1 cellular context compared by ENCODE assay signal in the genomic region with DNA sequence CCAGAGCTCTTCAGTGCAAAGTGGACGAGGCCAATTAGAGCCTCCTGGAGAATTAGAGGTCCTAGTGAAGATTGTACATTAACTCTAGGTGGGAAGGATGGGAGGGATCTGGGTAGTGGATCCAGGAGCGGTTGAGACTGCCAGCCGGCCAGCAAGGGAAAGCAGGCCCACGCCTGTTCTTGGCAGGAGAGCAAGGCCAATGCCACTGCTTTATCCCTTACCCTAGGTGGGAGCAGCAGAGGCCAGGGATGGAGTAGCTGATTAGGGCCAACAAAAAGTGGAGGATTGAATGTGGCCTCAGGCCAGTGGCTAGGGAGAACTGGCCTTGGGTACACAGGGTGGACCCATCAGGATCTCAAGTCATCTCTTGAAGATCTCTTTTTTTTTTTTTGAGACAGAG.
TF ChIP-seq lines count a peak whose summit lies in the region.

No MANE protein-coding gene starts in this region.

TF ChIP-seq in HepG2, 621 proteins besides CTCF, POLR2A, EP300 and RAD21:
- no peak for TF ChIP-seq MEIS2 (CRISPR knock-in tag; IDR thresholded peaks at IDR 0.05)
- no peak for TF ChIP-seq HNRNPK (IDR thresholded peaks at IDR 0.05; ENCODE audit: low read depth, low read length, poor library complexity, severe bottlenecking)
- no peak for TF ChIP-seq FIP1L1 (IDR thresholded peaks at IDR 0.05; ENCODE audit: borderline replicate concordance, insufficient read depth, low read depth, low read length)
- TF ChIP-seq KDM2A (CRISPR knock-in tag; IDR thresholded peaks at IDR 0.05; ENCODE audit: borderline replicate concordance, low read depth) = no peak
- no peak for TF ChIP-seq ZNF740 (CRISPR knock-in tag; IDR thresholded peaks at IDR 0.05)
- TF ChIP-seq, protein P1, sequence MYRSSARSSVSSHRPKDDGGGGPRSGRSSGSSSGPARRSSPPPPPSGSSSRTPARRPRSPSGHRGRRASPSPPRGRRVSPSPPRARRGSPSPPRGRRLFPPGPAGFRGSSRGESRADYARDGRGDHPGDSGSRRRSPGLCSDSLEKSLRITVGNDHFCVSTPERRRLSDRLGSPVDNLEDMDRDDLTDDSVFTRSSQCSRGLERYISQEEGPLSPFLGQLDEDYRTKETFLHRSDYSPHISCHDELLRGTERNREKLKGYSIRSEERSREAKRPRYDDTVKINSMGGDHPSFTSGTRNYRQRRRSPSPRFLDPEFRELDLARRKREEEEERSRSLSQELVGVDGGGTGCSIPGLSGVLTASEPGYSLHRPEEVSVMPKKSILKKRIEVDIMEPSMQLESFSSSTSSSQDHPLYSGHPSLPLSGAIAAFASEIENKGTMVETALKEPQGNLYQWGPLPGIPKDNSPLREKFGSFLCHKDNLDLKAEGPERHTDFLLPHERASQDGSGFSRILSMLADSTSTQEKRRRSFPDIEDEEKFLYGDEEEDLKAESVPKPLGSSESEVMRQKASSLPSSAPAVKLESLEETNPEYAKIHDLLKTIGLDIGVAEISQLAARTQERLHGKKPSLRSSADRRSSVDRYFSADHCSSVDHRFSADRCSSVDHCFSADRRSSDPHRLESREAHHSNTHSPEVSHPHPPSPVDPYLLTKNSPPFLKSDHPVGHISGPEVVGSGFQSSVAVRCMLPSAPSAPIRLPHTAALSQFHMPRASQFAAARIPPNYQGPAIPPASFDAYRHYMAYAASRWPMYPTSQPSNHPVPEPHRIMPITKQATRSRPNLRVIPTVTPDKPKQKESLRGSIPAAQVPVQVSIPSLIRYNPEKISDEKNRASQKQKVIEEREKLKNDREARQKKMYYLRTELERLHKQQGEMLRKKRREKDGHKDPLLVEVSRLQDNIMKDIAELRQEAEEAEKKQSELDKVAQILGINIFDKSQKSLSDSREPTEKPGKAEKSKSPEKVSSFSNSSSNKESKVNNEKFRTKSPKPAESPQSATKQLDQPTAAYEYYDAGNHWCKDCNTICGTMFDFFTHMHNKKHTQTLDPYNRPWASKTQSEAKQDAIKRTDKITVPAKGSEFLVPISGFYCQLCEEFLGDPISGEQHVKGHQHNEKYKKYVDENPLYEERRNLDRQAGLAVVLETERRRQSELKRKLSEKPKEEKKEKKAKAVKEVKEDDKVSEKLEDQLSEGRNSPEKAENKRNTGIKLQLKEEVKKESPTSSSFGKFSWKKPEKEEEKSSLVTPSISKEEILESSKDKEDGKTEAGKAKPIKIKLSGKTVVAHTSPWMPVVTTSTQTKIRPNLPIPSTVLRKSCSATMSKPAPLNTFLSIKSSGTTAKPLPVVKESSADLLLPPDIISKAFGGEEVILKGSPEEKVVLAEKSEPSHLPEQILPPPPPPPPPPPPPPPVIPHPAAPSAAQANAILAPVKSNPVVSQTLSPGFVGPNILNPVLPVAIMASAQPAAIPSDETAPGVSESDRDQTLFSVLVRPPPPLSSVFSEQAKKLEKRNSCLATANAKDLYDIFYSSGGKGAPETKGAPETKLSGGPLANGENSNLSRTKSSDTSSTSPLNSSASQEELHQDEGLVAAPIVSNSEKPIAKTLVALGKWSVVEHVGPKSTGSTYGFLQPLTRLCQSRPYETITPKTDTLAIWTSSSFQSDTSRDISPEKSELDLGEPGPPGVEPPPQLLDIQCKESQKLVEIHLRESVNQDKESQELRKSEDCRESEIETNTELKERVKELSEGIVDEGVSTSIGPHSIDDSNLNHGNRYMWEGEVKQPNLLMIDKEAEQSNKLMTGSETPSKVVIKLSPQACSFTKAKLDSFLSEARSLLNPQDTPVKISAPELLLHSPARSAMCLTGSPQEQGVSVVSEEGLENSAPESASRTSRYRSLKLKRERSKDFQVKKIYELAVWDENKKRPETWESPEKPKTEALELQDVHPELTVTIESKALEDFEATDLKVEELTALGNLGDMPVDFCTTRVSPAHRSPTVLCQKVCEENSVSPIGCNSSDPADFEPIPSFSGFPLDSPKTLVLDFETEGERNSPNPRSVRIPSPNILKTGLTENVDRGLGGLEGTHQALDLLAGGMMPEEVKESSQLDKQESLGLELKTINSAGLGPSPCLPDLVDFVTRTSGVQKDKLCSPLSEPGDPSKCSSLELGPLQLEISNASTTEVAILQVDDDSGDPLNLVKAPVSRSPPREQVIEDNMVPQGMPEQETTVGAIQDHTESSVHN (CRISPR knock-in tag; IDR thresholded peaks at IDR 0.05) = no peak
- no peak for TF ChIP-seq SALL1 (CRISPR knock-in tag; IDR thresholded peaks at IDR 0.05)
- no peak for TF ChIP-seq MTF2 (CRISPR knock-in tag; IDR thresholded peaks at IDR 0.05; ENCODE audit: borderline replicate concordance)
- no peak for TF ChIP-seq AHDC1 (CRISPR knock-in tag; IDR thresholded peaks at IDR 0.05; ENCODE audit: borderline replicate concordance)
- TF ChIP-seq ZNF343 (CRISPR knock-in tag; IDR thresholded peaks at IDR 0.05) = no peak
- no peak for TF ChIP-seq ZSCAN31 (CRISPR knock-in tag; IDR thresholded peaks at IDR 0.05; ENCODE audit: low read depth)
- TF ChIP-seq ZFP41 (CRISPR knock-in tag; IDR thresholded peaks at IDR 0.05; ENCODE audit: borderline replicate concordance) = no peak
